8 cellular contexts compared by ENCODE assay signal in the genomic region with DNA sequence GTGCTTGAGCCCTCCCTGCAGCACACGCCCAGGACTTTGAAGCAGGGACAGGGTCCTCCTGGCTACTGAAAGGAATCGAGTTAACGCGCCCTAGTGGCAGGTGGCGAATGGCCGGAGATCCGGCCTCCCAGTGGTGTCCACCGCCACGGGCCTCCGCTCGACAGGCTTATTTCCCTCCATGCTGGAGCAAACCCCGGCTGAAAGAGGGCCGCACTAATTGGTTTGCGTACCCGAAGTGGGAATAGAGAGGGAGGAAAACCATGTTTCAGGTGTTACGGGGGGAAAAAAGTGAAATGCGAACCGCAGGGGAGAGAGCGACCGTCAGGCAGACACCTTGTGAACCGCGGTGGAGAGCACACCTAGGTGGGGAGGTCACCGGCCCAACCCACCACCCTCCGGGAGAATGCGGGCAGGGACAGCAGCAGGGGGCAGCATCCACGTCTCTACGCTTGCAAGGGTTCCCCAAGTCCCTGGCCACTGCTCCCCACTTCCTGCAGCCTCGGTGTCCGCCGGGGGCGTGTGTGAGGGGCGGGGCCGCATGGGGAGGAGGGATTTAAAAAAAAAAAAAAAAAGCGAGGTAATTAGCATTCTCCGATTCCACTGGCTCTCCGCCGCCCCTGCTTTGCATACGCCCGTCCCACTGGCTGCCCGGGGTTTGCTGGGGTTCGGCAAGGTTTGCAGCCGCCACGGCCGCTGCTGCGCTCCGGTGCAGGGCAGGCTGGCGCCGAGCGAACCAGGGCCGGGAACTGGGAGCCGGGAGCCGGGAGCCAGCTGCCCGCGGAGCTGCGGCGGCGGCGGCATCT.
DNase-seq lines count a peak whose midpoint lies in the region; ATAC-seq and TF ChIP-seq lines count a peak whose summit lies in the region.

No MANE protein-coding gene starts in this region.

- peak overlapping the region; percentile 78 for H3K4me3 Mint-ChIP-seq in mesothelial cell of epicardium

- DNase-seq in AG10803 (ENCODE audit: low read depth) = peak; percentile 85
- DNase-seq in NCI-H526 (lab: John Stamatoyannopoulos, UW) = peak; percentile 33 to 84
- DNase-seq in activated CD8-positive, alpha-beta memory T cell treated with anti-CD3 and anti-CD28 coated beads, Interleukin-2, amount 50 U/mL, for 1 hour (ENCODE audit: extremely low read depth) = peak; percentile 75
- peak; percentile 77 to 85 for DNase-seq in mesothelial cell of epicardium (ENCODE audit: low spot score in 2 of 2, unreplicated experiment in 2 of 2)
- DNase-seq in stimulated activated CD8-positive, alpha-beta memory T cell treated with anti-CD3 and anti-CD28 coated beads, Interleukin-15, amount 100 ng/mL, for 24 hours (ENCODE audit: low read depth) = peak; percentile 45

- no peaks in the 10 kb centered on the region for H3K36me3 Mint-ChIP-seq in mesothelial cell of epicardium

- H3K9me3 Mint-ChIP-seq in mesothelial cell of epicardium = no peaks in the 10 kb centered on the region

- peaks cover 94% of the 10 kb centered on the region for H3K27me3 Mint-ChIP-seq in mesothelial cell of epicardium (ENCODE audit: low read depth)

- peak overlapping the region; percentile 60 for H3K9ac ChIP-seq in endocrine pancreas (ENCODE audit: control insufficient read depth, insufficient read depth, low read length)

- TF ChIP-seq CTCF in AG10803 (conservative IDR thresholded peaks at IDR 0.05; ENCODE audit: low read length) (peak; percentile 24), mesothelial cell of epicardium (IDR thresholded peaks at IDR 0.05; ENCODE audit: unreplicated experiment) (no peak)

- peak overlapping the region; percentile 47 for H3K27ac Mint-ChIP-seq in mesothelial cell of epicardium

- H3K4me1 ChIP-seq in endocrine pancreas (ENCODE audit: control insufficient read depth, insufficient read depth, low read length) = no peaks in the 10 kb centered on the region

- H3K4me1 Mint-ChIP-seq in mesothelial cell of epicardium = peaks cover 25% of the 10 kb centered on the region

- no peaks in the 10 kb centered on the region for H3K27me3 ChIP-seq in endocrine pancreas (ENCODE audit: control insufficient read depth, insufficient read depth, low read length)

- no peaks in the 10 kb centered on the region for H3K36me3 ChIP-seq in endocrine pancreas (ENCODE audit: control insufficient read depth, insufficient read depth, low read length)

- no peaks in the 10 kb centered on the region for H3K9me3 ChIP-seq in endocrine pancreas (ENCODE audit: control insufficient read depth, low read length)

- H3K4me3 ChIP-seq in AG10803 (ENCODE audit: low read length) (peak overlapping the region; percentile 59), endocrine pancreas (ENCODE audit: control insufficient read depth, insufficient read depth, low read length) (peak overlapping the region; percentile 35)

- ATAC-seq in HG02642 (IDR thresholded peaks at IDR 0.05; ENCODE audit: poor library complexity, unreplicated experiment) (peak; percentile 38), HG03045 (IDR thresholded peaks at IDR 0.05; ENCODE audit: unreplicated experiment) (no peak)
